10 cellular contexts compared by ENCODE assay signal in genomic region chr19:53903055-53903680, GRCh38. TPM values are rescaled to one million over a fixed set of nuclear protein-coding genes. Genes with fewer than 3 reads are reported as not detected.
DNase-seq lines count a peak whose midpoint lies in the region; ATAC-seq, FAIRE-seq and TF ChIP-seq lines count a peak whose summit lies in the region.
"Had no signal": no experiment of that assay in that cellular context is flagged by ENCODE, and none has a peak within 500 bp of the region (broad histone marks: within the 10 kb centered on the region; RNA-seq: fewer than 3 reads in every experiment).

No MANE protein-coding gene starts in this region.

- dilution Hi-C loops in keratinocyte (cut with MboI; ENCODE audit: extremely low pct_ligation_motif_present, low sequenced_read_pairs): no loop called here

- peaks cover 18% of the 10 kb centered on the region for H3K27me3 ChIP-seq in keratinocyte (ENCODE audit: control insufficient read depth, extremely low read depth, insufficient read depth, low read length)

- in situ Hi-C loops in Caki2 (cut with HindIII; ENCODE audit: low pct_unique_long_range_greater_than_20kb, low sequenced_read_pairs): loop anchor here (10.0 kb wide), 1 partner anchor 52 kb away; no protein-coding TSS in a partner anchor

- no peak overlapping the region for H3K4me3 Mint-ChIP-seq in activated CD4-positive, alpha-beta memory T cell treated with anti-CD3 and anti-CD28 coated beads, Interleukin-2, amount 10 ng/mL, durations not matched to agents 7 days and 5 days

- H3K4me1 Mint-ChIP-seq in activated CD4-positive, alpha-beta memory T cell treated with anti-CD3 and anti-CD28 coated beads, Interleukin-2, amount 10 ng/mL, durations not matched to agents 7 days and 5 days: peaks cover 36% of the 10 kb centered on the region

- H3K9me1 ChIP-seq in keratinocyte (ENCODE audit: control insufficient read depth, extremely low read depth, insufficient read depth, low read length): no peaks in the 10 kb centered on the region

- H3K4me3 ChIP-seq in keratinocyte (ENCODE audit: control insufficient read depth in 2 of 3, extremely low read depth in 1 of 3, insufficient read depth in 2 of 3, low read depth in 1 of 3, low read length in 3 of 3): no peak overlapping the region
- H3K4me3 ChIP-seq: prostate gland, thoracic aorta had no signal

- DNase-seq in Caki2 (ENCODE audit: low read depth) (peak; percentile 66), HuH-7.5 (ENCODE audit: low spot score) (peak; percentile 61), keratinocyte (ENCODE audit: low read depth, low spot score) (no peak), COR-L47 (lab: John Stamatoyannopoulos, UW) (no peak), NCI-H146 treated with DMSO at 0.1 percent for 48 hours (lab: John Stamatoyannopoulos, UW; ENCODE audit: unreplicated experiment) (no peak)
- peak; percentile 43 for DNase-seq in activated CD4-positive, alpha-beta memory T cell treated with anti-CD3 and anti-CD28 coated beads, Interleukin-2, amount 10 ng/mL, durations not matched to agents 7 days and 5 days

- no peak overlapping the region for H3K27ac ChIP-seq in keratinocyte (ENCODE audit: control insufficient read depth, insufficient read depth, low read length)
- H3K27ac ChIP-seq: prostate gland, thoracic aorta had no signal

- H2AFZ ChIP-seq in keratinocyte (ENCODE audit: control insufficient read depth, low read length): no peak overlapping the region

- H3K9ac ChIP-seq in keratinocyte (ENCODE audit: control insufficient read depth, extremely low read depth, insufficient read depth, low read length): no peak overlapping the region

- no peak for ATAC-seq in HG02973 (IDR thresholded peaks at IDR 0.05; ENCODE audit: unreplicated experiment)
- no peak for ATAC-seq in HG03025 (IDR thresholded peaks at IDR 0.05; ENCODE audit: low FRiP score, unreplicated experiment)

- no peaks in the 10 kb centered on the region for H3K79me2 ChIP-seq in keratinocyte (ENCODE audit: control insufficient read depth, insufficient read depth, low read length)

- CTCF ChIA-PET in activated CD4-positive, alpha-beta memory T cell treated with anti-CD3 and anti-CD28 coated beads, Interleukin-2, amount 10 ng/mL, durations not matched to agents 7 days and 5 days (lab: Charles Lee): interaction anchor here (0.6 to 1.8 kb wide), 2 partner anchors 120 to 246 kb away, joined by 3 to 7 read pairs; no protein-coding TSS in a partner anchor

- no peaks in the 10 kb centered on the region for H3K36me3 Mint-ChIP-seq in activated CD4-positive, alpha-beta memory T cell treated with anti-CD3 and anti-CD28 coated beads, Interleukin-2, amount 10 ng/mL, durations not matched to agents 7 days and 5 days (ENCODE audit: low read depth)

- peaks cover 39% of the 10 kb centered on the region for H3K27me3 Mint-ChIP-seq in activated CD4-positive, alpha-beta memory T cell treated with anti-CD3 and anti-CD28 coated beads, Interleukin-2, amount 10 ng/mL, durations not matched to agents 7 days and 5 days

- H3K9me3 Mint-ChIP-seq in activated CD4-positive, alpha-beta memory T cell treated with anti-CD3 and anti-CD28 coated beads, Interleukin-2, amount 10 ng/mL, durations not matched to agents 7 days and 5 days: peaks cover 2% of the 10 kb centered on the region

- POLR2A ChIA-PET in activated CD4-positive, alpha-beta memory T cell treated with anti-CD3 and anti-CD28 coated beads, Interleukin-2, amount 10 ng/mL, durations not matched to agents 7 days and 5 days (lab: Charles Lee): interaction anchor here (0.6 kb wide), 1 partner anchor 41 kb away, joined by 3 read pairs; no protein-coding TSS in a partner anchor

- no peaks in the 10 kb centered on the region for H4K20me1 ChIP-seq in keratinocyte (ENCODE audit: control insufficient read depth, extremely low read depth, insufficient read depth, low read length)

- H3K9me3 ChIP-seq in keratinocyte (ENCODE audit: control insufficient read depth, low read depth, low read length): no peaks in the 10 kb centered on the region
- H3K9me3 ChIP-seq: prostate gland, thoracic aorta had no signal

- H3K4me2 ChIP-seq in keratinocyte (ENCODE audit: control insufficient read depth, extremely low read depth, insufficient read depth, low read depth, low read length): no peak overlapping the region

- H3K36me3 ChIP-seq in keratinocyte (ENCODE audit: control insufficient read depth in 2 of 2, extremely low read depth in 1 of 2, insufficient read depth in 2 of 2, low read length in 2 of 2): no peaks in the 10 kb centered on the region
- H3K36me3 ChIP-seq: prostate gland, thoracic aorta had no signal

- no peak overlapping the region for H3K27ac Mint-ChIP-seq in activated CD4-positive, alpha-beta memory T cell treated with anti-CD3 and anti-CD28 coated beads, Interleukin-2, amount 10 ng/mL, durations not matched to agents 7 days and 5 days

- peaks cover 2% of the 10 kb centered on the region for H3K4me1 ChIP-seq in keratinocyte (ENCODE audit: control insufficient read depth, extremely low read depth, insufficient read depth, low read length)
- H3K4me1 ChIP-seq: prostate gland had no signal

- TF ChIP-seq CTCF in keratinocyte (optimal IDR thresholded peaks at IDR 0.05 in 1 of 3, IDR thresholded peaks at IDR 0.05 in 1 of 3, conservative IDR thresholded peaks at IDR 0.05 in 1 of 3; ENCODE audit: extremely low read depth in 1 of 3, insufficient read depth in 2 of 3, low read length in 3 of 3): no peak

- peak; percentile 51 for FAIRE-seq in keratinocyte (lab: Jason Lieb, UNC)

RNA-seq across cellular contexts. Expression of gene CACNG7, which starts 5.9 kb away (rescaled TPM):
- total RNA-seq in Caki2 (2014; rRNA removed; shearing (Covaris generic); ENCODE audit: low replicate concordance): not detected in 2 replicates
- not detected for total RNA-seq in activated CD4-positive, alpha-beta memory T cell treated with anti-CD3 and anti-CD28 coated beads, Interleukin-2, amount 10 ng/mL, durations not matched to agents 7 days and 5 days
- not detected in 3 replicates for polyA plus RNA-seq in keratinocyte
- not detected for polyA plus RNA-seq in keratinocyte (2011; ENCODE audit: low read depth)
- polyA plus RNA-seq in keratinocyte (2011; cell fraction: cytosol; rRNA removed): not detected in 2 replicates
- not detected in 2 replicates for polyA plus RNA-seq in keratinocyte (2011; cell fraction: nucleus; rRNA removed)
- polyA plus RNA-seq in keratinocyte (2012; ENCODE audit: low replicate concordance): not detected in 2 replicates
- not detected in 3 replicates for polyA minus RNA-seq in keratinocyte
- not detected for polyA minus RNA-seq in keratinocyte (2011; cell fraction: cytosol; rRNA and poly(A)+ RNA removed)
- polyA minus RNA-seq in keratinocyte (2011; cell fraction: nucleus; rRNA and poly(A)+ RNA removed): not detected in 2 replicates
- total RNA-seq: prostate gland, thoracic aorta had no signal

RNA-seq across cellular contexts. Expression of gene PRKCG, which starts 21.2 kb away (rescaled TPM):
- 0.10 TPM in 1 of 2 replicates, not detected in the other for total RNA-seq in Caki2 (2014; rRNA removed; shearing (Covaris generic); ENCODE audit: low replicate concordance)
- not detected for total RNA-seq in activated CD4-positive, alpha-beta memory T cell treated with anti-CD3 and anti-CD28 coated beads, Interleukin-2, amount 10 ng/mL, durations not matched to agents 7 days and 5 days
- not detected in 3 replicates for polyA plus RNA-seq in keratinocyte
- polyA plus RNA-seq in keratinocyte (2011; ENCODE audit: low read depth): not detected
- polyA plus RNA-seq in keratinocyte (2011; cell fraction: cytosol; rRNA removed): not detected in 2 replicates
- polyA plus RNA-seq in keratinocyte (2011; cell fraction: nucleus; rRNA removed): not detected in 2 replicates
- polyA plus RNA-seq in keratinocyte (2012; ENCODE audit: low replicate concordance): not detected in 2 replicates
- not detected in 3 replicates for polyA minus RNA-seq in keratinocyte
- polyA minus RNA-seq in keratinocyte (2011; cell fraction: cytosol; rRNA and poly(A)+ RNA removed): not detected
- not detected in 2 replicates for polyA minus RNA-seq in keratinocyte (2011; cell fraction: nucleus; rRNA and poly(A)+ RNA removed)
- total RNA-seq: thoracic aorta had no signal

RNA-seq across cellular contexts. Expression of gene MYADM, which starts 35.5 kb away (rescaled TPM):
- total RNA-seq in Caki2 (2014; rRNA removed; shearing (Covaris generic); ENCODE audit: low replicate concordance): 17.3 and 19.2 TPM in 2 replicates
- total RNA-seq in activated CD4-positive, alpha-beta memory T cell treated with anti-CD3 and anti-CD28 coated beads, Interleukin-2, amount 10 ng/mL, durations not matched to agents 7 days and 5 days: 100 to 1,000 TPM; 109 TPM
- polyA plus RNA-seq in keratinocyte: 16.8 to 24.6 TPM (median 19.4 TPM) in 3 replicates
- polyA plus RNA-seq in keratinocyte (2011; ENCODE audit: low read depth): 7.8 TPM
- polyA plus RNA-seq in keratinocyte (2011; cell fraction: cytosol; rRNA removed): 13.7 and 25.2 TPM in 2 replicates
- polyA plus RNA-seq in keratinocyte (2011; cell fraction: nucleus; rRNA removed): 67.7 and 97.3 TPM in 2 replicates
- 20.1 and 71.6 TPM in 2 replicates for polyA plus RNA-seq in keratinocyte (2012; ENCODE audit: low replicate concordance)
- polyA minus RNA-seq in keratinocyte: 22.0 to 221 TPM (median 23.3 TPM) in 3 replicates
- polyA minus RNA-seq in keratinocyte (2011; cell fraction: cytosol; rRNA and poly(A)+ RNA removed): 41.4 TPM
- polyA minus RNA-seq in keratinocyte (2011; cell fraction: nucleus; rRNA and poly(A)+ RNA removed): 37.5 and 65.9 TPM in 2 replicates

RNA-seq across cellular contexts. Expression of gene CACNG8, which starts 59.6 kb away (rescaled TPM):
- total RNA-seq in Caki2 (2014; rRNA removed; shearing (Covaris generic); ENCODE audit: low replicate concordance): not detected in 2 replicates
- under 1 TPM in 1 of 2 experiments, not detected in 1; 0.05 TPM for total RNA-seq in activated CD4-positive, alpha-beta memory T cell treated with anti-CD3 and anti-CD28 coated beads, Interleukin-2, amount 10 ng/mL, durations not matched to agents 7 days and 5 days
- not detected in 3 replicates for polyA plus RNA-seq in keratinocyte
- not detected for polyA plus RNA-seq in keratinocyte (2011; ENCODE audit: low read depth)
- polyA plus RNA-seq in keratinocyte (2011; cell fraction: cytosol; rRNA removed): not detected in 2 replicates
- polyA plus RNA-seq in keratinocyte (2011; cell fraction: nucleus; rRNA removed): 0.01 and 0.04 TPM in 2 replicates
- polyA plus RNA-seq in keratinocyte (2012; ENCODE audit: low replicate concordance): 0.01 TPM in 1 of 2 replicates, not detected in the other
- polyA minus RNA-seq in keratinocyte: not detected in 3 replicates
- not detected for polyA minus RNA-seq in keratinocyte (2011; cell fraction: cytosol; rRNA and poly(A)+ RNA removed)
- polyA minus RNA-seq in keratinocyte (2011; cell fraction: nucleus; rRNA and poly(A)+ RNA removed): not detected in 2 replicates
- total RNA-seq: thoracic aorta had no signal

Comparison
In these comparisons a context has a peak if more than half of its experiments do, and no peak if none do; other contexts are left out.
1. DNase-seq: peak in Caki2 (single experiment), HuH-7.5 (single experiment) and activated CD4-positive, alpha-beta memory T cell treated with anti-CD3 and anti-CD28 coated beads, Interleukin-2, amount 10 ng/mL, durations not matched to agents 7 days and 5 days (single experiment); none in keratinocyte (single experiment), COR-L47 (single experiment) and NCI-H146 treated with DMSO at 0.1 percent for 48 hours (single experiment).